ENCODE assay signal across 8 cellular contexts in the genomic region with DNA sequence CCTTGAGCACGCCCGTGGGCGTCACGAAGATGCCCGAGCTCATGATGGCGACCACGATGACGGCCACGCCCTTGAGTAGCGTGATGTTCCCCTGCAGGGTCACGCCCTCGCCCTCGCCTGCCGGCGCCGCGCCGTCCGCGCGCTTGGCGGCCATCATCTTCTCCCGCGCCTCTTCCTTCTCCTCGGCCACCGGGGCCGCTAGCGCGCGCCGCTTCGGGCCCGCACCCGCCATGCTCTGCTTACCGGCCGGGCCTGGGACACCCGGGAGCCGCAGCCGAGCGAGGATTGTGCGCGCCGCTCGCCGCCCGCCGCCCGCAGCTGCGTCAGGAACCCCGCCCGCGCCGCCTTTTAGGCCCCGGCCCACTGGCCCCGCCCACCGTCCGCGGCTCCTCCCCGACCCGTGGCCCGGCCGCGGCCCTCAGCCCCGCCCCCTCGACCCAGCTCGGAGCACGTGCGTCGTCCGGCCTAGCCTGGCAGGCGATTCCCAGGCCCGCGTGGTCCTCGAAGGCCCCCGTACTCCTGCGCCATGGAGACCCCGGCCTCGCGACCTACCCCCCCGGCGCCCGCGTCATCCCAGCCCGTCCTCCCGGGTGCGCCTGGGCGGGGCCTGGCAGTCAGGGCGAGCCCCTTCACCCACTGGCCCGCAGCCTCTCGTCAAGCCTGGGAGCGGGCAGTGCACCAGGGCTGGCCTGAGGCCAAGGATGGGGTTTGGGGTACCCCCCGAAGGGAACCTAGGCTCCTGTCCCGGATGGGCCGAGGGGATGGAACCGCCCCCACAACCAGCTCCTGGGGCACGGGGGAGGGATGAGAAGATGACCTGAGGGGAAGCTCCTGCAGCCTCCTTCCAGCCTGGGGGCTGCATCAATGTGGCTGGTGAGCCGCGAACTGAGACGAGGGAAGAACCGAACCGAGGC.
DNase-seq lines count a peak whose midpoint lies in the region; ATAC-seq and TF ChIP-seq lines count a peak whose summit lies in the region.
"Not testable (repeated sequence)": the region's sequence is repeated elsewhere in the genome, so short reads cannot be mapped to it uniquely, and the experiment has no call there.

No MANE protein-coding gene starts in this region.

- peak overlapping the region; percentile 89 to 95 for H3K4me3 Mint-ChIP-seq in CD14-positive monocyte

- peak overlapping the region; percentile 64 to 74 for H3K27ac ChIP-seq in liver (ENCODE audit: low read depth in 1 of 2, low read length in 2 of 2)

- not testable (repeated sequence) for TF ChIP-seq CTCF in CD14-positive monocyte (IDR thresholded peaks at IDR 0.05); liver (IDR thresholded peaks at IDR 0.05; ENCODE audit: low read depth, low read length, missing input control)

- H3K36me3 Mint-ChIP-seq in CD14-positive monocyte: not testable (repeated sequence)

- intact Hi-C loops in CD14-positive monocyte (cut with micrococcal nuclease): loop anchor here in 1 of 2 donors (5.0 kb wide), 1 partner anchor 672 kb away; no protein-coding TSS in a partner anchor

- H3K27ac Mint-ChIP-seq in CD14-positive monocyte: peak overlapping the region; percentile 95 to 98 (median 97)

- H3K9me3 ChIP-seq in liver (ENCODE audit: control insufficient read depth in 4 of 4, low read length in 3 of 4): not testable (repeated sequence)

- peaks cover 4 to 12% (median 8%) of the 10 kb centered on the region in 4 donors for H3K4me1 ChIP-seq in liver (ENCODE audit: control insufficient read depth in 4 of 4, insufficient read depth in 4 of 4, low read length in 3 of 4)

- peaks cover 20% of the 10 kb centered on the region for H3K4me1 Mint-ChIP-seq in CD14-positive monocyte

- not testable (repeated sequence) for H3K9me3 Mint-ChIP-seq in CD14-positive monocyte

- peak; percentile 98 for DNase-seq in CD14-positive monocyte (ENCODE audit: low spot score)
- peak; percentile 92 for DNase-seq in NCI-H748 (lab: John Stamatoyannopoulos, UW; ENCODE audit: unreplicated experiment)
- peak; percentile 94 to 95 for DNase-seq in activated CD4-positive, alpha-beta T cell treated with anti-CD3 and anti-CD28 coated beads, Interleukin-2, amount 50 U/mL, for 4 hours
- peak; percentile 96 for DNase-seq in dermis blood vessel endothelial cell
- DNase-seq in stimulated activated CD4-positive, alpha-beta T cell treated with anti-CD3 and anti-CD28 coated beads, Interleukin-4, amount 100 ng/mL, for 1 hour: peak; percentile 99

- WGBS in liver: 11% methylated on average over 98 of the region's 101 CpGs

- not testable (repeated sequence) for H3K27me3 ChIP-seq in liver (ENCODE audit: control insufficient read depth in 4 of 4, insufficient read depth in 4 of 4, low read length in 3 of 4)

- H3K27me3 Mint-ChIP-seq in CD14-positive monocyte (ENCODE audit: low read depth in 3 of 3): not testable (repeated sequence)

- peak overlapping the region in 1 of 2 donors; percentile 74 for H3K9ac ChIP-seq in liver (ENCODE audit: low read depth in 1 of 2, low read length in 2 of 2)

- peak overlapping the region; percentile 57 to 78 (median 69) for H3K4me3 ChIP-seq in liver (ENCODE audit: low read depth in 1 of 3, low read length in 3 of 3)

- ATAC-seq in GM19395 (IDR thresholded peaks at IDR 0.05; ENCODE audit: unreplicated experiment) (peak; percentile 59), HG03521 (IDR thresholded peaks at IDR 0.05; ENCODE audit: unreplicated experiment) (peak; percentile 60)

- TF ChIP-seq RAD21 in liver (IDR thresholded peaks at IDR 0.05): not testable (repeated sequence)

- not testable (repeated sequence) for H3K36me3 ChIP-seq in liver (ENCODE audit: control insufficient read depth in 4 of 4, insufficient read depth in 3 of 4, low read depth in 1 of 4, low read length in 3 of 4)

TF ChIP-seq in liver, 16 proteins besides CTCF, POLR2A, EP300 and RAD21:
- peak; percentile 77 for TF ChIP-seq YY1 (IDR thresholded peaks at IDR 0.05)

Comparison
In these comparisons a context has a peak if more than half of its experiments do, and no peak if none do; other contexts are left out.
1. Peak in every context shown above with its lines: DNase-seq, ATAC-seq, H3K4me3 ChIP-seq and H3K27ac ChIP-seq.